In genomic region chr7:70735313-70735712, GRCh38 we compare ENCODE assay signal across 15 cellular contexts.
"Had no signal": no experiment of that assay in that cellular context is flagged by ENCODE, and none has a peak within 500 bp of the region (broad histone marks: within the 10 kb centered on the region; RNA-seq: fewer than 3 reads in every experiment).

No MANE protein-coding gene starts in this region.

- ATAC-seq: activated CD4-positive, CD25-positive, alpha-beta regulatory T cell treated with anti-CD3 and anti-CD28 coated beads, Interleukin-2, amount 50 U/mL, for 24 hours; activated T-cell treated with anti-CD3 and anti-CD28 coated beads, Interleukin-2, amount 50 U/mL, for 72 hours; left cardiac atrium; mucosa of descending colon; naive thymus-derived CD4-positive, alpha-beta T cell had no signal

- H3K27ac Mint-ChIP-seq: activated naive CD8-positive, alpha-beta T cell; activated T-cell treated with anti-CD3 and anti-CD28 coated beads, Interleukin-2, amount 50 U/mL, for 72 hours; naive thymus-derived CD4-positive, alpha-beta T cell had no signal

- H3K4me3 ChIP-seq: mucosa of descending colon, stomach had no signal

- H3K27me3 Mint-ChIP-seq: activated naive CD8-positive, alpha-beta T cell; naive thymus-derived CD4-positive, alpha-beta T cell; type B pancreatic cell had no signal

- H3K4me3 Mint-ChIP-seq: activated naive CD8-positive, alpha-beta T cell; naive thymus-derived CD4-positive, alpha-beta T cell; type B pancreatic cell had no signal

- H3K36me3 Mint-ChIP-seq: activated naive CD8-positive, alpha-beta T cell; naive thymus-derived CD4-positive, alpha-beta T cell had no signal

- H3K36me3 ChIP-seq: stomach had no signal

- H3K9me3 ChIP-seq: mucosa of descending colon, stomach had no signal

- DNase-seq: activated CD4-positive, alpha-beta T cell treated with anti-CD3 and anti-CD28 coated beads, Interleukin-2, amount 50 U/mL, for 1 hour; activated gamma-delta T cell treated with Interleukin-2 at 50 U/mL for 16 hours; activated T-cell treated with anti-CD3 and anti-CD28 coated beads, Interleukin-2, amount 50 U/mL, for 72 hours; dermis blood vessel endothelial cell; effector memory CD4-positive, alpha-beta T cell; left cardiac atrium; mesenchymal stem cell; mucosa of descending colon; naive thymus-derived CD4-positive, alpha-beta T cell; retina; stomach; T-helper 1 cell had no signal

- H3K27me3 ChIP-seq: stomach had no signal
